26 cellular contexts compared by ENCODE assay signal in the genomic region with DNA sequence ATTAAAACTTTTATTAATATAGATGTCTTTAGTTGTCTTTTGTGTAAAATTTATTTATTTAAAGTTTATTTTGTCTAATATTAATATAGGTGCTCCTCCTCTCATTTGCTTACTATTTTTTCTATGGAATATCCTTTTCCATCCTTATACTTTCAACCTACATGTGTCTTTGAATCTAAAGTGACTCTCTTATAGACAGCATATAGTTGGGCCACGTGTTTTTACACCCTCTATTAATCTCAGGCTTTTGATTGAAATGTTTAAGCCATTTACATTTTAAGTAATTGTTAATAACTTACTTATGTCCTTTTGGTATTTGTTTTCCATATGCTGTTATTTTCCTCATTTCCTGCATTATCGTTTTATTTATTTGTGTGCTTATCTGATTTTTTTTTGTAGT.
"Had no signal": no experiment of that assay in that cellular context is flagged by ENCODE, and none has a peak within 500 bp of the region (broad histone marks: within the 10 kb centered on the region; RNA-seq: fewer than 3 reads in every experiment).

No MANE protein-coding gene starts in this region.

- H3K27me3 ChIP-seq: stomach, suprapubic skin, testis, thyroid gland, tibial nerve, transverse colon, upper lobe of left lung, upper lobe of right lung, uterus, vagina had no signal

- DNase-seq: stimulated activated CD4-positive, alpha-beta T cell treated with anti-CD3 and anti-CD28 coated beads, Interleukin-2, amount 100 ng/mL, for 48 hours; stimulated activated CD4-positive, alpha-beta T cell treated with anti-CD3 and anti-CD28 coated beads, Interleukin-4, amount 100 ng/mL, for 1 hour; stimulated activated CD4-positive, alpha-beta T cell treated with anti-CD3 and anti-CD28 coated beads, Interleukin-4, amount 100 ng/mL, for 24 hours; stimulated activated CD4-positive, alpha-beta T cell treated with anti-CD3 and anti-CD28 coated beads, Interleukin-4, amount 100 ng/mL, for 4 hours; stimulated activated CD8-positive, alpha-beta memory T cell treated with anti-CD3 and anti-CD28 coated beads, Interleukin-4, amount 100 ng/mL, for 48 hours; stimulated activated naive B cell treated with anti-CD40 and anti-IgM and Interleukin-4, amounts not matched to agents 10 μg/mL and 1 μg/mL and 100 μg/mL, for 72 hours; stimulated activated naive CD4-positive, alpha-beta T cell; stimulated activated naive CD4-positive, alpha-beta T cell treated with Interleukin-2 at 50 U/mL for 16 hours; stimulated activated naive CD8-positive, alpha-beta T cell treated with anti-CD3 and anti-CD28 coated beads, Interleukin-15, amount 100 ng/mL, for 72 hours; stimulated activated naive CD8-positive, alpha-beta T cell treated with anti-CD3 and anti-CD28 coated beads, Interleukin-15, Interleukin-2, amounts not matched to agents 100 U/mL and 50 U/mL, for 24 hours; stomach; substantia nigra; testis; thyroid gland; transverse colon; trophoblast cell; upper lobe of left lung; upper lobe of right lung; uterus had no signal

- H3K4me3 ChIP-seq: stomach, suprapubic skin, testis, thoracic aorta, thyroid gland, tibial nerve, transverse colon, upper lobe of left lung, upper lobe of right lung, uterus, vagina had no signal

- H3K27ac ChIP-seq: stomach, suprapubic skin, testis, thoracic aorta, thyroid gland, tibial nerve, transverse colon, upper lobe of left lung, upper lobe of right lung, uterus, vagina had no signal

- ATAC-seq: stimulated activated effector memory CD8-positive, alpha-beta T cell treated with anti-CD3 and anti-CD28 coated beads, Interleukin-12 subunit alpha, Interleukin-12 subunit beta, amount 100 ng/mL, for 72 hours; stimulated activated memory B cell treated with anti-CD40 and anti-IgM and Interleukin-4, amounts not matched to agents 10 μg/mL and 1 μg/mL and 100 μg/mL, for 72 hours; stimulated activated naive B cell treated with anti-CD40 and anti-IgM and Interleukin-4, amounts not matched to agents 10 μg/mL and 1 μg/mL and 100 μg/mL, for 72 hours; stimulated activated naive CD8-positive, alpha-beta T cell treated with anti-CD3 and anti-CD28 coated beads, Interleukin-15, amount 100 ng/mL, for 72 hours; stimulated activated naive CD8-positive, alpha-beta T cell treated with anti-CD3 and anti-CD28 coated beads, Interleukin-15, Interleukin-2, amounts not matched to agents 100 U/mL and 50 U/mL, for 24 hours; upper lobe of right lung had no signal

- H3K9me3 ChIP-seq: stomach, testis, thoracic aorta, thyroid gland, upper lobe of left lung, upper lobe of right lung, uterus, vagina had no signal

- FAIRE-seq: urothelium cell line had no signal

- H3K4me1 ChIP-seq: stomach, suprapubic skin, testis, thyroid gland, tibial nerve, transverse colon, upper lobe of left lung, upper lobe of right lung, uterus, vagina had no signal

- H3K36me3 ChIP-seq: stomach, suprapubic skin, thoracic aorta, thyroid gland, tibial nerve, transverse colon, upper lobe of left lung, upper lobe of right lung, uterus, vagina had no signal
